ENCODE assay signal across 7 cellular contexts in the genomic region with DNA sequence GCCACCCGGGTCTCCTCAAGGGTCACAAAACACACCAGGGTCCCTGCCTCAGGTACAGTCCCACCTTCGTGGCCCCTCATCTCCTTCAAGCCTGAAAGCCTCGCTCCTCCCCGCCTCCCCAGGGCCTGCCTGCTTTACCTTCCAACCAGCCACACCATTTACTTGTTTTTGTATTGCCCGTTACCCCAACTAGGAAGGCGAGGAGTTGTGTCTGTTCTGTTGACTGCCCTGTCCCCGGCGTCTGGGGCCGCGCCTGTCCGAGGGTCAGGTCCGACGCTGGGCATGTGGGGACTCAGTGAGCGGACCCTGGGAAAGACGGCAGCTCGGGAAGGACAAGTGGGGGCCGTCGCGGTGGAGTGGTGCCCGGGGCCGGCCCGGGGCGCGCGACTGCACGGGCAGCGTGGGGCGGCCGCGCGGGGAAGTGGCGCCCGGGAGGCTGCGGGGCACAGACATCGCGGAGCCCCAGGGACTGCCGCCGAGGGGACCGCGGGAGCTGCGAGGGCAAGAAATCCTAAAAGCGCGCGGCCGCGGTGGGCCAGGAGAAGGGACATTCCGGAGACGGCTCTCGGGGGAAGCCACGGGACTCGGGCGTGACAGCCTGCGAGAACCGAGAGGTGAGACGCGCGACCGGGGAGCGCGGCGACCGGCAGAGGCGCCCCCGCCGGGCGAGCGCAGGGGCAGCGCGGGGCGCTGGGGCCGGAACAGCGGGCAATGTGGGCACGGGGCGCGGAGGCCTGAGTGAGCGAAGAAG. TPM values are rescaled to one million over a fixed set of nuclear protein-coding genes. Genes with fewer than 3 reads are reported as not detected.
DNase-seq lines count a peak whose midpoint lies in the region; ATAC-seq, FAIRE-seq and TF ChIP-seq lines count a peak whose summit lies in the region.

No MANE protein-coding gene starts in this region.

- intact Hi-C loops in esophagus muscularis mucosa (cut with DNase I): loop anchor here (2.0 to 10.0 kb wide), 2 partner anchors 106 to 494 kb away; a partner anchor contains a TSS

- WGBS in esophagus muscularis mucosa: 33% methylated on average over 21 of the region's 76 CpGs

- DNase-seq in GM10266 (ENCODE audit: extremely low spot score) (peak; percentile 86), HuH-7 (ENCODE audit: low spot score) (peak; percentile 52), esophagus muscularis mucosa (ENCODE audit: extremely low spot score) (peak; percentile 91), frontal cortex (ENCODE audit: low spot score in 2 of 2) (no peak)
- peak; percentile 39 for DNase-seq in activated CD4-positive, alpha-beta T cell treated with anti-CD3 and anti-CD28 coated beads for 48 hours

- H3K27me3 ChIP-seq in esophagus muscularis mucosa (peaks cover 0 to 11% (median 0%) of the 10 kb centered on the region in 4 donors), neuron (ENCODE audit: insufficient read depth, low read length) (peaks cover 30% of the 10 kb centered on the region)

- peak overlapping the region; percentile 100 for H2AFZ ChIP-seq in neuron (ENCODE audit: low read depth, low read length)

- no peak for TF ChIP-seq POLR2A in esophagus muscularis mucosa (IDR thresholded peaks at IDR 0.05; ENCODE audit: low read depth)

- no peak for TF ChIP-seq EP300 in esophagus muscularis mucosa (IDR thresholded peaks at IDR 0.05)

- TF ChIP-seq CTCF in GM10266 (IDR thresholded peaks at IDR 0.05; ENCODE audit: control insufficient read depth, insufficient read depth, low read depth, missing control alignments): peak; percentile 21
- TF ChIP-seq CTCF in esophagus muscularis mucosa (IDR thresholded peaks at IDR 0.05): peak in 2 of 3 experiments; percentile 18 to 20

- H3K4me3 ChIP-seq in esophagus muscularis mucosa: peak overlapping the region; percentile 69 to 85 (median 80)
- peak overlapping the region; percentile 67 for H3K4me3 ChIP-seq in neuron (ENCODE audit: low read length)

- peak; percentile 42 for ATAC-seq in GM21390 (IDR thresholded peaks at IDR 0.05; ENCODE audit: unreplicated experiment)

- peaks cover 0 to 19% (median 15%) of the 10 kb centered on the region in 4 donors for H3K4me1 ChIP-seq in esophagus muscularis mucosa
- no peaks in the 10 kb centered on the region for H3K4me1 ChIP-seq in neuron (ENCODE audit: insufficient read depth, low read length)

- FAIRE-seq in frontal cortex (lab: Jason Lieb, UNC): no peak

- peak overlapping the region; percentile 61 to 79 (median 72) for H3K27ac ChIP-seq in esophagus muscularis mucosa (replicated peaks in 1 of 4)

- no peaks in the 10 kb centered on the region for H3K9me3 ChIP-seq in esophagus muscularis mucosa
- H3K9me3 ChIP-seq in neuron (ENCODE audit: low read length): no peaks in the 10 kb centered on the region

- no peaks in the 10 kb centered on the region for H3K36me3 ChIP-seq in esophagus muscularis mucosa
- no peaks in the 10 kb centered on the region for H3K36me3 ChIP-seq in neuron (ENCODE audit: insufficient read depth, low read length)

RNA-seq across cellular contexts. Expression of a gene that starts 0.8 kb away (rescaled TPM):
- total RNA-seq in esophagus muscularis mucosa: 1 to 10 TPM in 3 of 4 donors, under 1 TPM in 1; 0.86 to 5.1 (median 2.6) TPM
- total RNA-seq in frontal cortex: 4.9 TPM

Comparison
In these comparisons a context has a peak if more than half of its experiments do, and no peak if none do; other contexts are left out.
1. DNase-seq: peak in GM10266 (single experiment), HuH-7 (single experiment), activated CD4-positive, alpha-beta T cell treated with anti-CD3 and anti-CD28 coated beads for 48 hours (single experiment) and esophagus muscularis mucosa (single experiment); none in frontal cortex (0 of 2).